Comparison of ENCODE assay signal across 9 cellular contexts in genomic region chr9:37423508-37423907, GRCh38. TPM values are rescaled to one million over a fixed set of nuclear protein-coding genes. Genes with fewer than 3 reads are reported as not detected.
DNase-seq lines count a peak whose midpoint lies in the region; ATAC-seq and TF ChIP-seq lines count a peak whose summit lies in the region.
"Had no signal": no experiment of that assay in that cellular context is flagged by ENCODE, and none has a peak within 500 bp of the region (broad histone marks: within the 10 kb centered on the region; RNA-seq: fewer than 3 reads in every experiment).

No MANE protein-coding gene starts in this region.

- intact Hi-C loops in activated CD4-positive, alpha-beta memory T cell treated with anti-CD3 and anti-CD28 coated beads for 36 hours (cut with micrococcal nuclease), result no loop called here

- no peak for DNase-seq in activated CD4-positive, alpha-beta memory T cell treated with anti-CD3 and anti-CD28 coated beads for 36 hours
- DNase-seq in stimulated activated effector memory CD8-positive, alpha-beta T cell treated with anti-CD3 and anti-CD28 coated beads, Interleukin-12 subunit alpha, Interleukin-12 subunit beta, amount 100 ng/mL, for 72 hours (ENCODE audit: low spot score in 2 of 2), result no peak
- no peak for DNase-seq in anterior cingulate cortex (lab: John Stamatoyannopoulos, UW)
- DNase-seq: NCI-H69 had no signal

- H3K9me3 ChIP-seq in HEK293 (ENCODE audit: control insufficient read depth, insufficient read depth, low read depth, low read length), result no peaks in the 10 kb centered on the region

- no peaks in the 10 kb centered on the region for H3K4me1 ChIP-seq in HEK293 (ENCODE audit: control insufficient read depth, insufficient read depth, low read length)

- H3K9me3 Mint-ChIP-seq in activated CD4-positive, alpha-beta memory T cell treated with anti-CD3 and anti-CD28 coated beads for 36 hours, result no peaks in the 10 kb centered on the region
- no peaks in the 10 kb centered on the region for H3K9me3 Mint-ChIP-seq in stimulated activated effector memory CD8-positive, alpha-beta T cell treated with anti-CD3 and anti-CD28 coated beads, Interleukin-12 subunit alpha, Interleukin-12 subunit beta, amount 100 ng/mL, for 72 hours

- no peak for ATAC-seq in stimulated activated effector memory CD8-positive, alpha-beta T cell treated with anti-CD3 and anti-CD28 coated beads, Interleukin-12 subunit alpha, Interleukin-12 subunit beta, amount 100 ng/mL, for 72 hours
- ATAC-seq in GM19035 (IDR thresholded peaks at IDR 0.05; ENCODE audit: unreplicated experiment) (no peak), GM21360 (IDR thresholded peaks at IDR 0.05; ENCODE audit: unreplicated experiment) (no peak), GM19023 (IDR thresholded peaks at IDR 0.05; ENCODE audit: unreplicated experiment) (no peak)

- peak overlapping the region; percentile 86 for H3K27ac Mint-ChIP-seq in activated CD4-positive, alpha-beta memory T cell treated with anti-CD3 and anti-CD28 coated beads for 36 hours
- peak overlapping the region; percentile 99 for H3K27ac Mint-ChIP-seq in stimulated activated effector memory CD8-positive, alpha-beta T cell treated with anti-CD3 and anti-CD28 coated beads, Interleukin-12 subunit alpha, Interleukin-12 subunit beta, amount 100 ng/mL, for 72 hours

- no peak for TF ChIP-seq CTCF in HEK293 (tag by site-specific recombination; IDR thresholded peaks at IDR 0.05)

- POLR2A ChIA-PET in HEK293 (lab: Yijun Ruan, JAX), result interaction anchor here (0.7 to 2.7 kb wide), 4 partner anchors 8 to 515 kb away, joined by 3 to 17 read pairs (median 4); no protein-coding TSS in a partner anchor
- POLR2A ChIA-PET in activated CD4-positive, alpha-beta memory T cell treated with anti-CD3 and anti-CD28 coated beads for 36 hours (lab: Charles Lee), result no interaction called here

- H3K4me3 ChIP-seq in HEK293 (ENCODE audit: low read depth, low read length) (peak overlapping the region; percentile 88), iPS-11a (ENCODE audit: low read depth, low read length) (peak overlapping the region; percentile 72)

- peaks cover 3 to 47% of the 10 kb centered on the region in 2 experiments; a peak in 2 of 3 replicates for H3K36me3 ChIP-seq in HEK293 (ENCODE audit: control insufficient read depth in 2 of 2, insufficient read depth in 1 of 2, low read length in 2 of 2)

- peaks cover 29% of the 10 kb centered on the region for H3K4me1 Mint-ChIP-seq in activated CD4-positive, alpha-beta memory T cell treated with anti-CD3 and anti-CD28 coated beads for 36 hours (ENCODE audit: low read depth)
- H3K4me1 Mint-ChIP-seq in stimulated activated effector memory CD8-positive, alpha-beta T cell treated with anti-CD3 and anti-CD28 coated beads, Interleukin-12 subunit alpha, Interleukin-12 subunit beta, amount 100 ng/mL, for 72 hours, result peaks cover 20% of the 10 kb centered on the region

- peak overlapping the region; percentile 80 for H3K4me3 Mint-ChIP-seq in activated CD4-positive, alpha-beta memory T cell treated with anti-CD3 and anti-CD28 coated beads for 36 hours
- peak overlapping the region; percentile 95 for H3K4me3 Mint-ChIP-seq in stimulated activated effector memory CD8-positive, alpha-beta T cell treated with anti-CD3 and anti-CD28 coated beads, Interleukin-12 subunit alpha, Interleukin-12 subunit beta, amount 100 ng/mL, for 72 hours

- CTCF ChIA-PET in HEK293 (lab: Yijun Ruan, JAX), result interaction anchor here (0.7 kb wide), 2 partner anchors 12 to 313 kb away, joined by 3 to 6 read pairs; no protein-coding TSS in a partner anchor
- CTCF ChIA-PET in activated CD4-positive, alpha-beta memory T cell treated with anti-CD3 and anti-CD28 coated beads for 36 hours (lab: Charles Lee), result interaction anchor here (1.0 to 1.1 kb wide), 3 partner anchors 8 to 551 kb away, joined by 3 read pairs; no protein-coding TSS in a partner anchor

- H3K36me3 Mint-ChIP-seq in activated CD4-positive, alpha-beta memory T cell treated with anti-CD3 and anti-CD28 coated beads for 36 hours, result peaks cover 14% of the 10 kb centered on the region
- peaks cover 37% of the 10 kb centered on the region for H3K36me3 Mint-ChIP-seq in stimulated activated effector memory CD8-positive, alpha-beta T cell treated with anti-CD3 and anti-CD28 coated beads, Interleukin-12 subunit alpha, Interleukin-12 subunit beta, amount 100 ng/mL, for 72 hours

- no peaks in the 10 kb centered on the region for H3K27me3 Mint-ChIP-seq in activated CD4-positive, alpha-beta memory T cell treated with anti-CD3 and anti-CD28 coated beads for 36 hours

- H3K27ac ChIP-seq in HEK293 (ENCODE audit: extremely low read depth, low read depth, low read length), result no peak overlapping the region

TF ChIP-seq in HEK293, 187 proteins besides CTCF, POLR2A, EP300 and RAD21:
- TF ChIP-seq ZNF202 (tag by site-specific recombination; IDR thresholded peaks at IDR 0.05; ENCODE audit: borderline replicate concordance) (no peak), ZBTB7A (tag by site-specific recombination; IDR thresholded peaks at IDR 0.05; ENCODE audit: low read depth) (no peak), ZNF121 (tag by site-specific recombination; IDR thresholded peaks at IDR 0.05) (peak; percentile 94)
- TF ChIP-seq, protein P1, sequence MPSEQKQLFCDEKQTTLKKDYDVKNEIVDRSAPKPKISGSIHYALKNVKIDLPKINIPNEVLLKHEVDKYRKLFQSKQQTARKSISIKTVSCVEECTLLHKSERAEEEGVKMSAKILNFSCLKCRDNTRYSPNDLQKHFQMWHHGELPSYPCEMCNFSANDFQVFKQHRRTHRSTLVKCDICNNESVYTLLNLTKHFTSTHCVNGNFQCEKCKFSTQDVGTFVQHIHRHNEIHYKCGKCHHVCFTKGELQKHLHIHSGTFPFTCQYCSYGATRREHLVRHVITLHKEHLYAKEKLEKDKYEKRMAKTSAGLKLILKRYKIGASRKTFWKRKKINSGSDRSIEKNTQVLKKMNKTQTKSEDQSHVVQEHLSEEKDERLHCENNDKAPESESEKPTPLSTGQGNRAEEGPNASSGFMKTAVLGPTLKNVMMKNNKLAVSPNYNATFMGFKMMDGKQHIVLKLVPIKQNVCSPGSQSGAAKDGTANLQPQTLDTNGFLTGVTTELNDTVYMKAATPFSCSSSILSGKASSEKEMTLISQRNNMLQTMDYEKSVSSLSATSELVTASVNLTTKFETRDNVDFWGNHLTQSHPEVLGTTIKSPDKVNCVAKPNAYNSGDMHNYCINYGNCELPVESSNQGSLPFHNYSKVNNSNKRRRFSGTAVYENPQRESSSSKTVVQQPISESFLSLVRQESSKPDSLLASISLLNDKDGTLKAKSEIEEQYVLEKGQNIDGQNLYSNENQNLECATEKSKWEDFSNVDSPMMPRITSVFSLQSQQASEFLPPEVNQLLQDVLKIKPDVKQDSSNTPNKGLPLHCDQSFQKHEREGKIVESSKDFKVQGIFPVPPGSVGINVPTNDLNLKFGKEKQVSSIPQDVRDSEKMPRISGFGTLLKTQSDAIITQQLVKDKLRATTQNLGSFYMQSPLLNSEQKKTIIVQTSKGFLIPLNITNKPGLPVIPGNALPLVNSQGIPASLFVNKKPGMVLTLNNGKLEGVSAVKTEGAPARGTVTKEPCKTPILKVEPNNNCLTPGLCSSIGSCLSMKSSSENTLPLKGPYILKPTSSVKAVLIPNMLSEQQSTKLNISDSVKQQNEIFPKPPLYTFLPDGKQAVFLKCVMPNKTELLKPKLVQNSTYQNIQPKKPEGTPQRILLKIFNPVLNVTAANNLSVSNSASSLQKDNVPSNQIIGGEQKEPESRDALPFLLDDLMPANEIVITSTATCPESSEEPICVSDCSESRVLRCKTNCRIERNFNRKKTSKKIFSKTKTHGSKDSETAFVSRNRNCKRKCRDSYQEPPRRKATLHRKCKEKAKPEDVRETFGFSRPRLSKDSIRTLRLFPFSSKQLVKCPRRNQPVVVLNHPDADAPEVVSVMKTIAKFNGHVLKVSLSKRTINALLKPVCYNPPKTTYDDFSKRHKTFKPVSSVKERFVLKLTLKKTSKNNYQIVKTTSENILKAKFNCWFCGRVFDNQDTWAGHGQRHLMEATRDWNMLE (tag by site-specific recombination; conservative IDR thresholded peaks at IDR 0.05; ENCODE audit: low read depth), result no peak

RNA-seq across cellular contexts. Expression of gene GRHPR, which starts 1.0 kb away (rescaled TPM):
- 10 to 100 TPM; 84.1 to 85.0 TPM for total RNA-seq in activated CD4-positive, alpha-beta memory T cell treated with anti-CD3 and anti-CD28 coated beads for 36 hours

RNA-seq across cellular contexts. Expression of gene ZBTB5, which starts 41.7 kb away (rescaled TPM):
- total RNA-seq in activated CD4-positive, alpha-beta memory T cell treated with anti-CD3 and anti-CD28 coated beads for 36 hours, result 1 to 10 TPM; 8.3 to 9.3 TPM
